Comparison of ENCODE assay signal across 8 cellular contexts in genomic region chr20:19661717-19662637, GRCh38.
DNase-seq lines count a peak whose midpoint lies in the region; ATAC-seq and TF ChIP-seq lines count a peak whose summit lies in the region.

No MANE protein-coding gene starts in this region.

- H3K9me2 ChIP-seq in MM.1S (replicated peaks; ENCODE audit: insufficient read depth, low read length), result no peaks in the 10 kb centered on the region

- intact Hi-C loops in left ventricle myocardium superior (cut with micrococcal nuclease), result loop anchor here (5.0 to 10.0 kb wide), 3 partner anchors 35 to 455 kb away; no protein-coding TSS in a partner anchor

- H3K27ac ChIP-seq in MM.1S (ENCODE audit: low read length), result no peak overlapping the region

- no peaks in the 10 kb centered on the region for H3K79me2 ChIP-seq in MM.1S (ENCODE audit: low read length)

- H2AFZ ChIP-seq in MM.1S (ENCODE audit: low read length), result no peak overlapping the region

- H3K9me3 Mint-ChIP-seq in activated naive CD8-positive, alpha-beta T cell treated with anti-CD3 and anti-CD28 coated beads, Interleukin-2, amount 10 ng/mL, durations not matched to agents 7 days and 5 days, result no peaks in the 10 kb centered on the region

- H3K4me2 ChIP-seq in MM.1S (ENCODE audit: low read depth, low read length), result no peak overlapping the region

- no peak overlapping the region for H3K9ac ChIP-seq in MM.1S (ENCODE audit: low read length)

- H3K36me3 ChIP-seq in MM.1S (replicated peaks; ENCODE audit: insufficient read depth, low read length), result no peaks in the 10 kb centered on the region

- H3K9me3 ChIP-seq in MM.1S (replicated peaks; ENCODE audit: insufficient read depth, low read length), result no peaks in the 10 kb centered on the region

- H3K27me3 ChIP-seq in MM.1S (replicated peaks; ENCODE audit: insufficient read depth, low read length), result no peaks in the 10 kb centered on the region

- H3F3A ChIP-seq in MM.1S (ENCODE audit: insufficient read depth, low read length), result no peaks in the 10 kb centered on the region

- DNase-seq in AG10803 (ENCODE audit: low read depth) (peak; percentile 72), MM.1S (peak; percentile 68), RPMI7951 (ENCODE audit: low read depth) (peak; percentile 77), left ventricle myocardium superior (peak; percentile 56), pulmonary artery endothelial cell (ENCODE audit: low read depth, low spot score) (peak; percentile 40)
- peak; percentile 45 for DNase-seq in activated naive CD8-positive, alpha-beta T cell treated with anti-CD3 and anti-CD28 coated beads, Interleukin-2, amount 10 ng/mL, durations not matched to agents 7 days and 5 days

- no peak overlapping the region for H3K4me3 Mint-ChIP-seq in activated naive CD8-positive, alpha-beta T cell treated with anti-CD3 and anti-CD28 coated beads, Interleukin-2, amount 10 ng/mL, durations not matched to agents 7 days and 5 days

- H3K4me3 ChIP-seq in AG10803 (ENCODE audit: low read length) (no peak overlapping the region), MM.1S (ENCODE audit: low read length) (no peak overlapping the region)

- peak; percentile 55 for ATAC-seq in GM18867 (IDR thresholded peaks at IDR 0.05; ENCODE audit: unreplicated experiment)
- no peak for ATAC-seq in activated naive CD8-positive, alpha-beta T cell treated with anti-CD3 and anti-CD28 coated beads, Interleukin-2, amount 10 ng/mL, durations not matched to agents 7 days and 5 days (ENCODE audit: low read depth)
- ATAC-seq in left ventricle myocardium superior, result peak; percentile 74
- ATAC-seq in HG02610 (IDR thresholded peaks at IDR 0.05; ENCODE audit: unreplicated experiment), result no peak

- no peaks in the 10 kb centered on the region for H3K4me1 Mint-ChIP-seq in activated naive CD8-positive, alpha-beta T cell treated with anti-CD3 and anti-CD28 coated beads, Interleukin-2, amount 10 ng/mL, durations not matched to agents 7 days and 5 days

- H4K20me1 ChIP-seq in MM.1S (ENCODE audit: insufficient read depth, low read length), result no peaks in the 10 kb centered on the region

- no peak overlapping the region for H3K27ac Mint-ChIP-seq in activated naive CD8-positive, alpha-beta T cell treated with anti-CD3 and anti-CD28 coated beads, Interleukin-2, amount 10 ng/mL, durations not matched to agents 7 days and 5 days

- H3K4me1 ChIP-seq in MM.1S (ENCODE audit: low read length), result peaks cover 13% of the 10 kb centered on the region

- POLR2A ChIA-PET in activated naive CD8-positive, alpha-beta T cell treated with anti-CD3 and anti-CD28 coated beads, Interleukin-2, amount 10 ng/mL, durations not matched to agents 7 days and 5 days (lab: Charles Lee), result no interaction called here

- peaks cover 16% of the 10 kb centered on the region for H3K27me3 Mint-ChIP-seq in activated naive CD8-positive, alpha-beta T cell treated with anti-CD3 and anti-CD28 coated beads, Interleukin-2, amount 10 ng/mL, durations not matched to agents 7 days and 5 days

- H3K36me3 Mint-ChIP-seq in activated naive CD8-positive, alpha-beta T cell treated with anti-CD3 and anti-CD28 coated beads, Interleukin-2, amount 10 ng/mL, durations not matched to agents 7 days and 5 days, result no peaks in the 10 kb centered on the region

- TF ChIP-seq CTCF in AG10803 (conservative IDR thresholded peaks at IDR 0.05; ENCODE audit: low read length), result peak; percentile 100
- peak; percentile 98 for TF ChIP-seq CTCF in MM.1S (IDR thresholded peaks at IDR 0.05; ENCODE audit: low read length)

Comparison
In these comparisons a context has a peak if more than half of its experiments do, and no peak if none do; other contexts are left out.
1. ATAC-seq: peak in GM18867 (single experiment) and left ventricle myocardium superior (single experiment); none in activated naive CD8-positive, alpha-beta T cell treated with anti-CD3 and anti-CD28 coated beads, Interleukin-2, amount 10 ng/mL, durations not matched to agents 7 days and 5 days (single experiment) and HG02610 (single experiment).
2. Peak in every context shown above with its lines, with median percentiles within 50 percentile points of each other: DNase-seq.